In genomic region chr13:98892077-98892476, GRCh38 we compare ENCODE assay signal across 21 cellular contexts.
"Had no signal": no experiment of that assay in that cellular context is flagged by ENCODE, and none has a peak within 500 bp of the region (broad histone marks: within the 10 kb centered on the region; RNA-seq: fewer than 3 reads in every experiment).

No MANE protein-coding gene starts in this region.

- H3K36me3 ChIP-seq: neural progenitor cell, ovary had no signal

- H3K9ac ChIP-seq: neural progenitor cell had no signal

- DNase-seq: effector CD4-positive, alpha-beta T cell; endodermal cell; gastrocnemius medialis; heart right ventricle; islet precursor cell; left ventricle myocardium inferior; lower lobe of right lung; natural killer cell; nucleus accumbens; ovary; small intestine; stimulated activated CD4-positive, alpha-beta T cell treated with anti-CD3 and anti-CD28 coated beads, Interleukin-4, amount 100 ng/mL, for 1 hour; stimulated activated CD8-positive, alpha-beta memory T cell treated with anti-CD3 and anti-CD28 coated beads, Interleukin-4, amount 100 ng/mL, for 48 hours; stimulated activated naive CD8-positive, alpha-beta T cell treated with anti-CD3 and anti-CD28 coated beads, Interleukin-15, Interleukin-2, amounts not matched to agents 100 U/mL and 50 U/mL, for 24 hours; thyroid gland had no signal

- H3K27ac ChIP-seq: gastrocnemius medialis, heart right ventricle, lower lobe of right lung, neural progenitor cell, ovary, right atrium auricular region, suprapubic skin had no signal

- H3K27me3 ChIP-seq: gastrocnemius medialis, heart right ventricle, neural progenitor cell, ovary, right atrium auricular region, suprapubic skin, thyroid gland had no signal

- H3K4me2 ChIP-seq: neural progenitor cell had no signal

- H3K4me3 ChIP-seq: gastrocnemius medialis, heart right ventricle, left ventricle myocardium inferior, lower lobe of right lung, neural progenitor cell, ovary, right atrium auricular region, suprapubic skin, thyroid gland had no signal

- ATAC-seq: esophagus mucosa; gastrocnemius medialis; heart right ventricle; lower lobe of right lung; natural killer cell; stimulated activated effector memory CD8-positive, alpha-beta T cell treated with anti-CD3 and anti-CD28 coated beads, Interleukin-12 subunit alpha, Interleukin-12 subunit beta, amount 100 ng/mL, for 72 hours; stimulated activated naive CD8-positive, alpha-beta T cell treated with anti-CD3 and anti-CD28 coated beads, Interleukin-15, Interleukin-2, amounts not matched to agents 100 U/mL and 50 U/mL, for 24 hours had no signal

- FAIRE-seq: small intestine, urothelium cell line had no signal

- H3K9me3 ChIP-seq: gastrocnemius medialis, heart right ventricle, left ventricle myocardium inferior, lower lobe of right lung, ovary, right atrium auricular region, suprapubic skin, thyroid gland had no signal
